ENCODE assay signal across 1 cellular context in genomic region chr21:30463713-30464112, GRCh38.
TF ChIP-seq lines count a peak whose summit lies in the region.

No MANE protein-coding gene starts in this region.

TF ChIP-seq in H1, 55 proteins besides CTCF, POLR2A, EP300 and RAD21:
- TF ChIP-seq MAFK (IDR thresholded peaks at IDR 0.05; ENCODE audit: low read depth, low read length) (peak; percentile 88), YY1 (IDR thresholded peaks at IDR 0.05; ENCODE audit: low read depth, low read length) (no peak), EZH2 (IDR thresholded peaks at IDR 0.05; ENCODE audit: low read depth, low read length, severe bottlenecking) (no peak)
